ENCODE assay signal across 8 cellular contexts in genomic region chr21:15195104-15195503, GRCh38.
"Had no signal": no experiment of that assay in that cellular context is flagged by ENCODE, and none has a peak within 500 bp of the region (broad histone marks: within the 10 kb centered on the region; RNA-seq: fewer than 3 reads in every experiment).

No MANE protein-coding gene starts in this region.

- FAIRE-seq: G401.6, GM12878, GM12891, GM12892, GM18507, GM19239 had no signal

- DNase-seq: GDM1, GF-D8 had no signal

- ATAC-seq: GM12878 had no signal

- H3K4me3 ChIP-seq: GM12878 had no signal
